Comparison of ENCODE assay signal across 8 cellular contexts in the genomic region with DNA sequence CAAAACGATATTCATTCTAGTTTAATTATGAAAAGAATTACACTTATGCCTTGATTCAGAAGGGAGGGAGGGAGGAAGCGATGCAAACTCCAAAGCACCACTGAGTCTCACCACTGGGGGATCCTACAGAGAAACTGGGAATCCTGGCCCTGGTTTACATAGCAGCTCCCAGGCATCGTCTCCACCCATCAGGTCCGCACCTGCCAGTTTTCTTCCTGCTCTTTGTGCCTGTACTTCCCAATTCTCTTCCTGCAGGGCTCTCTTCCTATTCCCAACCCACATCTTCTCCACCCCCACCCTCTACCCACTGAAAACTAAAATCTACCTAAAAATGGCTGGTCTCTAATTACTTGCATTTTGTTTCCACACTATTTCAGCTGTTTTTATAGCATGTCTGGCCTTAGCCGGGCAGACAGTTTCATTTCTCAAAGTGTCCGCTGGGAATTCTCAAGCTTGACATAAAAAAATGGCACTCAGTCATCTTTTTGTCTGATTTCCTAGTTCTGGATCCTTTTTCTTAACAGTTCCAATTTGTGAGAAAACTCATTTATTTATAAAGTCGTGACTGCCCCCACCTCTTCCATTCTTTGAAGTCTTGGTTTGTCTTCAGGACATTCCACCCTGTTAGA. TPM values are rescaled to one million over a fixed set of nuclear protein-coding genes. Genes with fewer than 3 reads are reported as not detected.
DNase-seq lines count a peak whose midpoint lies in the region; ATAC-seq and TF ChIP-seq lines count a peak whose summit lies in the region.

No MANE protein-coding gene starts in this region.

- intact Hi-C loops in CD8-positive, alpha-beta T cell (cut with DNase I, micrococcal nuclease), result loop anchor here (2.0 to 5.0 kb wide), 8 partner anchors 32 to 1080 kb away; a partner anchor contains a TSS
- intact Hi-C loops in vagina (cut with DNase I), result no loop called here

- H3K27me3 Mint-ChIP-seq in CD8-positive, alpha-beta T cell (ENCODE audit: low read depth), result no peaks in the 10 kb centered on the region

- POLR2A ChIA-PET in CD8-positive, alpha-beta T cell (lab: Charles Lee), result interaction anchor here (0.6 to 2.4 kb wide), 9 partner anchors 8 to 667 kb away, joined by 3 to 13 read pairs (median 4); a partner anchor contains a TSS
- POLR2A ChIA-PET in HEK293T (lab: Yijun Ruan, JAX), result interaction anchor here (1.1 to 2.3 kb wide), 5 partner anchors 11 to 170 kb away, joined by 3 to 20 read pairs (median 3); a partner anchor contains a TSS

- peaks cover 77% of the 10 kb centered on the region for H3K4me1 Mint-ChIP-seq in CD8-positive, alpha-beta T cell (ENCODE audit: low read depth)

- H3K4me3 ChIP-seq in CD8-positive, alpha-beta T cell (ENCODE audit: low read depth, low read length), result no peak overlapping the region
- H3K4me3 ChIP-seq in vagina, result peak overlapping the region in 1 of 2 donors; percentile 74

- H3K9me3 Mint-ChIP-seq in CD8-positive, alpha-beta T cell, result no peaks in the 10 kb centered on the region
- H3K9me3 Mint-ChIP-seq in activated naive CD4-positive, alpha-beta T cell treated with anti-CD3 and anti-CD28 coated beads, Interleukin-2, amount 50 U/mL, for 72 hours, result no peaks in the 10 kb centered on the region

- TF ChIP-seq POLR2A in vagina (IDR thresholded peaks at IDR 0.05), result no peak

- H3K27me3 ChIP-seq in CD8-positive, alpha-beta T cell (ENCODE audit: insufficient read depth, low read length), result no peaks in the 10 kb centered on the region
- H3K27me3 ChIP-seq in vagina, result no peaks in the 10 kb centered on the region

- H3K27ac Mint-ChIP-seq in CD8-positive, alpha-beta T cell, result peak overlapping the region; percentile 79
- peak overlapping the region; percentile 76 to 77 for H3K27ac Mint-ChIP-seq in activated naive CD4-positive, alpha-beta T cell treated with anti-CD3 and anti-CD28 coated beads, Interleukin-2, amount 50 U/mL, for 72 hours

- CTCF ChIA-PET in CD8-positive, alpha-beta T cell (lab: Charles Lee), result interaction anchor here (0.6 to 13.5 kb wide), 7 partner anchors 11 to 105 kb away, joined by 3 to 121 read pairs (median 4); no protein-coding TSS in a partner anchor
- CTCF ChIA-PET in HEK293T (lab: Yijun Ruan, JAX), result interaction anchor here (0.6 to 3.8 kb wide), 8 partner anchors 10 to 1113 kb away, joined by 3 to 18 read pairs (median 4); no protein-coding TSS in a partner anchor

- peaks cover 51% of the 10 kb centered on the region for H3K4me1 ChIP-seq in CD8-positive, alpha-beta T cell (ENCODE audit: insufficient read depth, low read length)
- H3K4me1 ChIP-seq in vagina, result peaks cover 83% of the 10 kb centered on the region

- peaks cover 20% of the 10 kb centered on the region for H3K36me3 Mint-ChIP-seq in CD8-positive, alpha-beta T cell
- H3K36me3 Mint-ChIP-seq in activated naive CD4-positive, alpha-beta T cell treated with anti-CD3 and anti-CD28 coated beads, Interleukin-2, amount 50 U/mL, for 72 hours, result peaks cover 34 to 36% of the 10 kb centered on the region in 2 donors

- no peaks in the 10 kb centered on the region for H3K9me3 ChIP-seq in CD8-positive, alpha-beta T cell (ENCODE audit: low read length)
- no peaks in the 10 kb centered on the region for H3K9me3 ChIP-seq in vagina

- H3K36me3 ChIP-seq in CD8-positive, alpha-beta T cell (ENCODE audit: insufficient read depth, low read length), result no peaks in the 10 kb centered on the region
- no peaks in the 10 kb centered on the region for H3K36me3 ChIP-seq in vagina

- no peak for DNase-seq in CD8-positive, alpha-beta T cell
- peak; percentile 68 for DNase-seq in HEK293T (ENCODE audit: extremely low spot score)
- no peak for DNase-seq in activated naive CD4-positive, alpha-beta T cell treated with anti-CD3 and anti-CD28 coated beads, Interleukin-2, amount 50 U/mL, for 72 hours (ENCODE audit: low spot score in 2 of 2)
- peak; percentile 72 for DNase-seq in left kidney (ENCODE audit: low read depth, low spot score)
- no peak for DNase-seq in vagina (ENCODE audit: extremely low spot score in 2 of 2)
- DNase-seq in HUDEP-2 (lab: John Stamatoyannopoulos, UW; ENCODE audit: unreplicated experiment in 76 of 76), result no peak
- no peak for DNase-seq in substantia nigra (lab: John Stamatoyannopoulos, UW)

- ATAC-seq in CD8-positive, alpha-beta T cell, result no peak
- no peak for ATAC-seq in activated naive CD4-positive, alpha-beta T cell treated with anti-CD3 and anti-CD28 coated beads, Interleukin-2, amount 50 U/mL, for 72 hours
- ATAC-seq in activated CD4-positive, CD25-positive, alpha-beta regulatory T cell treated with anti-CD3 and anti-CD28 coated beads, Interleukin-2, amount 50 U/mL, for 24 hours, result no peak

- no peak for TF ChIP-seq CTCF in CD8-positive, alpha-beta T cell (IDR thresholded peaks at IDR 0.05)
- no peak for TF ChIP-seq CTCF in vagina (IDR thresholded peaks at IDR 0.05)

- H3K4me3 Mint-ChIP-seq in CD8-positive, alpha-beta T cell, result peak overlapping the region; percentile 46

- no peak overlapping the region for H3K27ac ChIP-seq in CD8-positive, alpha-beta T cell (ENCODE audit: low read depth, low read length)
- H3K27ac ChIP-seq in vagina (peak overlapping the region; percentile 99), substantia nigra (ENCODE audit: low read depth, low read length, poor library complexity, severe bottlenecking) (no peak overlapping the region)

TF ChIP-seq in HEK293T, 16 proteins besides CTCF, POLR2A, EP300 and RAD21:
- no peak for TF ChIP-seq ELF4 (IDR thresholded peaks at IDR 0.05)
- TF ChIP-seq LEF1 (IDR thresholded peaks at IDR 0.05; ENCODE audit: borderline replicate concordance), result no peak
- no peak for TF ChIP-seq SP1 (IDR thresholded peaks at IDR 0.05)
- TF ChIP-seq FOXK2 (IDR thresholded peaks at IDR 0.05), result no peak
- no peak for TF ChIP-seq NFRKB (IDR thresholded peaks at IDR 0.05)

RNA-seq across cellular contexts. Expression of a gene that starts 1.6 kb away (rescaled TPM):
- 100 to 1,000 TPM; 133 to 134 TPM for total RNA-seq in CD8-positive, alpha-beta T cell
- total RNA-seq in activated naive CD4-positive, alpha-beta T cell treated with anti-CD3 and anti-CD28 coated beads, Interleukin-2, amount 50 U/mL, for 72 hours, result 100 to 1,000 TPM; 221 to 276 TPM
- total RNA-seq in vagina, result 92.6 TPM

Comparison
In these comparisons a context has a peak if more than half of its experiments do, and no peak if none do; other contexts are left out.
1. DNase-seq: peak in HEK293T (single experiment) and left kidney (single experiment); none in CD8-positive, alpha-beta T cell (0 of 7), activated naive CD4-positive, alpha-beta T cell treated with anti-CD3 and anti-CD28 coated beads, Interleukin-2, amount 50 U/mL, for 72 hours (0 of 2), vagina (0 of 2), HUDEP-2 (0 of 76) and substantia nigra (0 of 49).